8 cellular contexts compared by ENCODE assay signal in the genomic region with DNA sequence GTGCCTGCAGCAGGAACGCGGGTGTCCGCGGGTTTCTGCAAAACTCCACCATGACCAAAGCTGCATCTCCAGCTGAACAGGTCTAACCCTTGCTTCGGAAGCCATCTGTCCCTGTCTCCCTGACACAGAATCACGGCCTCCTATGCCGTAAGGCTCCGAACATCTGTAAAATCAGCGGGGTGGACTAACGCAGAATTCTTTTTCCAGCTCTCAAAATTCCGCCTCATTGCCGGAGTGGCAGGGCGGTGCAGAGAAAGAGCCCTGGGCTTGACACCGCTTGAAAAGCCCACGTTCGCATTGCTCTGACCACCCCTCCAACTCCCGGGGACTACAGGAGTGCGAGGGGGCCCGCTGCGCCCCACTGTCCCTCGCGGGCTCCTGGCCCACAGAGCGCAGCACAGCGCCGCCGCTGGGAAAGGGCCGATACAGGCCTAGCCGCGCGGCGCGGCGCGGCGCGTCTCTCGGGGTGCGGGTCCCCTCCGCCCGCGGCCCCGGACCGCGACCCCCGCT. TPM values are rescaled to one million over a fixed set of nuclear protein-coding genes. Genes with fewer than 3 reads are reported as not detected.
DNase-seq lines count a peak whose midpoint lies in the region; ATAC-seq and TF ChIP-seq lines count a peak whose summit lies in the region.

No MANE protein-coding gene starts in this region.

- H3K4me3 ChIP-seq in H7 (ENCODE audit: insufficient read depth, low read depth, low read length) (peak overlapping the region; percentile 73), heart right ventricle (peak overlapping the region; percentile 50 to 97 (median 82)), prostate gland (peak overlapping the region; percentile 66 to 69)

- no peaks in the 10 kb centered on the region for H3K36me3 Mint-ChIP-seq in activated naive CD4-positive, alpha-beta T cell treated with anti-CD3 and anti-CD28 coated beads, Interleukin-2, amount 50 U/mL, for 72 hours

- H3K9me3 ChIP-seq in heart right ventricle (no peaks in the 10 kb centered on the region), prostate gland (no peaks in the 10 kb centered on the region)

- intact Hi-C loops in heart right ventricle (cut with DNase I) (loop anchor here in 6 of 10 donors (5.0 to 10.0 kb wide), 5 partner anchors 37 to 97 kb away; no protein-coding TSS in a partner anchor), prostate gland (cut with DNase I) (no loop called here)

- 0% methylated on average over 33 to 45 of the region's 45 CpGs for WGBS in heart right ventricle, 2 donors
- 0% methylated on average over 27 of the region's 45 CpGs for WGBS in prostate gland

- H3K27me3 ChIP-seq in H7 (ENCODE audit: control insufficient read depth, insufficient read depth, low read length) (peaks cover 3% of the 10 kb centered on the region; the same call in 1 of the 2 replicates), heart right ventricle (no peaks in the 10 kb centered on the region), prostate gland (replicated peaks; ENCODE audit: insufficient read depth) (no peaks in the 10 kb centered on the region)

- TF ChIP-seq POLR2A in prostate gland (IDR thresholded peaks at IDR 0.05) = no peak

- peak in 6 of 9 donors; percentile 7 to 52 (median 27) for TF ChIP-seq CTCF in heart right ventricle (IDR thresholded peaks at IDR 0.05)
- peak in 1 of 4 experiments; percentile 34 for TF ChIP-seq CTCF in prostate gland (IDR thresholded peaks at IDR 0.05)

- H3K27ac Mint-ChIP-seq in activated naive CD4-positive, alpha-beta T cell treated with anti-CD3 and anti-CD28 coated beads, Interleukin-2, amount 50 U/mL, for 72 hours = no peak overlapping the region

- no peaks in the 10 kb centered on the region for H3K9me3 Mint-ChIP-seq in activated naive CD4-positive, alpha-beta T cell treated with anti-CD3 and anti-CD28 coated beads, Interleukin-2, amount 50 U/mL, for 72 hours

- H3K4me1 ChIP-seq in heart right ventricle (peaks cover 3 to 55% (median 41%) of the 10 kb centered on the region in 9 donors), prostate gland (replicated peaks) (no peaks in the 10 kb centered on the region)

- DNase-seq in stimulated activated CD4-positive, alpha-beta T cell treated with anti-CD3 and anti-CD28 coated beads, Interleukin-15, amount 100 ng/mL, for 24 hours = peak; percentile 8
- no peak for DNase-seq in stimulated activated CD4-positive, alpha-beta T cell treated with anti-CD3 and anti-CD28 coated beads, Interleukin-4, amount 100 ng/mL, for 1 hour
- no peak for DNase-seq in H7
- DNase-seq in Kasumi-1 (lab: John Stamatoyannopoulos, UW) = peak; percentile 64 to 74
- DNase-seq in activated naive CD4-positive, alpha-beta T cell treated with anti-CD3 and anti-CD28 coated beads, Interleukin-2, amount 50 U/mL, for 72 hours (ENCODE audit: low spot score in 2 of 2) = peak in 1 of 2 donors; percentile 7
- DNase-seq in heart right ventricle = peak; percentile 19 to 60
- peak; percentile 56 for DNase-seq in prostate gland (ENCODE audit: low spot score)
- no peak for DNase-seq in NCI-H226

- H3K36me3 ChIP-seq in H7 (replicated peaks; ENCODE audit: control insufficient read depth, insufficient read depth, low read length) = no peaks in the 10 kb centered on the region
- H3K36me3 ChIP-seq in heart right ventricle = no peaks in the 10 kb centered on the region
- no peaks in the 10 kb centered on the region for H3K36me3 ChIP-seq in prostate gland

- peak overlapping the region; percentile 76 to 95 (median 86) for H3K27ac ChIP-seq in heart right ventricle
- H3K27ac ChIP-seq in prostate gland = peak overlapping the region; percentile 72 to 75

- ATAC-seq in activated naive CD4-positive, alpha-beta T cell treated with anti-CD3 and anti-CD28 coated beads, Interleukin-2, amount 50 U/mL, for 72 hours = peak; percentile 65 to 76
- peak; percentile 78 to 92 (median 87) for ATAC-seq in heart right ventricle

RNA-seq across cellular contexts. Expression of a gene that starts 0.4 kb away (rescaled TPM):
- total RNA-seq in H7 (2014; rRNA removed; shearing (Covaris generic)) = 8.5 and 16.9 TPM in 2 replicates
- 1 to 10 TPM; 3.2 to 3.4 TPM for total RNA-seq in activated naive CD4-positive, alpha-beta T cell treated with anti-CD3 and anti-CD28 coated beads, Interleukin-2, amount 50 U/mL, for 72 hours
- total RNA-seq in heart right ventricle = 1 to 10 TPM; 5.4 to 8.1 (median 7.1) TPM
- 1 to 10 TPM; 5.1 to 8.0 TPM for polyA plus RNA-seq in heart right ventricle
- total RNA-seq in prostate gland = 10 to 100 TPM; 15.5 to 27.9 TPM

Comparison
In these comparisons a context has a peak if more than half of its experiments do, and no peak if none do; other contexts are left out.
1. DNase-seq: peak in stimulated activated CD4-positive, alpha-beta T cell treated with anti-CD3 and anti-CD28 coated beads, Interleukin-15, amount 100 ng/mL, for 24 hours (single experiment), Kasumi-1 (2 of 2), heart right ventricle (2 of 2) and prostate gland (single experiment); none in stimulated activated CD4-positive, alpha-beta T cell treated with anti-CD3 and anti-CD28 coated beads, Interleukin-4, amount 100 ng/mL, for 1 hour (single experiment), H7 (single experiment) and NCI-H226 (single experiment).
2. Peak in every context shown above with its lines, with median percentiles within 50 percentile points of each other: H3K4me3 ChIP-seq.